26 cellular contexts compared by ENCODE assay signal in the genomic region with DNA sequence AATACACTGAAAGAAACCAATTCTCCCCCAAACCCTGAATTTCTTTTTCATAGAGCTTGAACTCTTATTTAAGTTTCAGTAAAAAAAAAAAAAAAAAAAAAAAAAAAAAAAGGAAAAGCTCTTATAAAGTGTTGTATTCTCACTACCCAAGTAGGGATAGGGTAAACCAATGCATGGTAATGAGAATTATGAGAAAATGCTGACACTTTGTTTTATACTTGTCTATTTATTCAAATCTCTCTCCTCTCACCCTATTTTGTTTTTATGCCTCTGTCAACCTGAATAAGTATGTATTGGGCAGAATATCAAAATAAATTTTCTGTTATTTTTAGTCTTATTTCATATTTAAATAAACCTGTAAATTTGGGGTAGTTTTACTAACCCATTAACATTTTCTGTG.
"Had no signal": no experiment of that assay in that cellular context is flagged by ENCODE, and none has a peak within 500 bp of the region (broad histone marks: within the 10 kb centered on the region; RNA-seq: fewer than 3 reads in every experiment).

No MANE protein-coding gene starts in this region.

- H3K27me3 ChIP-seq: hepatocyte, left lung, pancreas, sigmoid colon, spleen, tibial nerve, vagina had no signal

- DNase-seq: immature natural killer cell; kidney; left colon; left lung; lower lobe of right lung; mammary epithelial cell; mesenchymal stem cell; naive thymus-derived CD8-positive, alpha-beta T cell; nucleus accumbens; pancreas; posterior cingulate gyrus; retina; right cardiac atrium; sigmoid colon; small intestine; spleen; stimulated activated CD4-positive, alpha-beta T cell treated with anti-CD3 and anti-CD28 coated beads, Interleukin-4, amount 100 ng/mL, for 24 hours; stimulated activated naive CD4-positive, alpha-beta T cell; stimulated activated naive CD8-positive, alpha-beta T cell treated with anti-CD3 and anti-CD28 coated beads, Interleukin-15, amount 100 ng/mL, for 72 hours; substantia nigra had no signal

- H3K9me3 ChIP-seq: left lung, lower lobe of right lung, pancreas, prostate gland, sigmoid colon, spleen, tibial nerve, vagina had no signal

- H3K79me2 ChIP-seq: hepatocyte had no signal

- H3K27ac ChIP-seq: hepatocyte, left lung, lower lobe of right lung, pancreas, prostate gland, sigmoid colon, spleen, tibial nerve, vagina had no signal

- FAIRE-seq: islet of Langerhans, pancreas, small intestine had no signal

- ATAC-seq: left colon; left lung; lower lobe of right lung; naive thymus-derived CD8-positive, alpha-beta T cell; pancreas; right cardiac atrium; stimulated activated effector memory CD8-positive, alpha-beta T cell treated with anti-CD3 and anti-CD28 coated beads, Interleukin-12 subunit alpha, Interleukin-12 subunit beta, amount 100 ng/mL, for 72 hours; stimulated activated naive CD8-positive, alpha-beta T cell treated with anti-CD3 and anti-CD28 coated beads, Interleukin-15, amount 100 ng/mL, for 72 hours had no signal

- H2AFZ ChIP-seq: hepatocyte had no signal

- H3K4me1 ChIP-seq: left lung, lower lobe of right lung, pancreas, prostate gland, sigmoid colon, spleen, tibial nerve, vagina had no signal

- H3K4me2 ChIP-seq: hepatocyte had no signal

- H3K4me3 ChIP-seq: hepatocyte, left lung, lower lobe of right lung, pancreas, prostate gland, sigmoid colon, spleen, tibial nerve, vagina had no signal

- H3K36me3 ChIP-seq: left lung, lower lobe of right lung, pancreas, prostate gland, sigmoid colon, spleen, tibial nerve, vagina had no signal
